1 cellular context compared by ENCODE assay signal in genomic region chr12:6049992-6050391, GRCh38.
TF ChIP-seq lines count a peak whose summit lies in the region.

No MANE protein-coding gene starts in this region.

TF ChIP-seq in HCT116, 20 proteins besides CTCF, POLR2A, EP300 and RAD21 (continued from another document):
- TF ChIP-seq ZBTB33 (IDR thresholded peaks at IDR 0.05; ENCODE audit: extremely low read depth, insufficient replicate concordance, low read length) = no peak
- TF ChIP-seq CEBPB (IDR thresholded peaks at IDR 0.05; ENCODE audit: low read depth) = no peak
- TF ChIP-seq EGR1 (IDR thresholded peaks at IDR 0.05; ENCODE audit: low read depth) = no peak
- no peak for TF ChIP-seq JUND (IDR thresholded peaks at IDR 0.05)
- no peak for TF ChIP-seq FOSL1 (IDR thresholded peaks at IDR 0.05; ENCODE audit: low read depth)
- no peak for TF ChIP-seq EZH2phosphoT487 (IDR thresholded peaks at IDR 0.05; ENCODE audit: borderline replicate concordance)
- no peak for TF ChIP-seq ATF3 (IDR thresholded peaks at IDR 0.05)
- no peak for TF ChIP-seq SRF (IDR thresholded peaks at IDR 0.05; ENCODE audit: low read depth)
